Comparison of ENCODE assay signal across 8 cellular contexts in genomic region chr7:99408347-99409191, GRCh38. TPM values are rescaled to one million over a fixed set of nuclear protein-coding genes. Genes with fewer than 3 reads are reported as not detected.
DNase-seq lines count a peak whose midpoint lies in the region; ATAC-seq, FAIRE-seq and TF ChIP-seq lines count a peak whose summit lies in the region.

TSS of gene BUD31 (plus strand) at chr7:99408969. CDS start at chr7:99411093, 2,124 bp downstream.
TSS of gene PDAP1 (minus strand) at chr7:99408597. CDS start at chr7:99408548, 49 bp downstream.

- peaks cover 38% of the 10 kb centered on the region for H3K4me1 Mint-ChIP-seq in nephron progenitor cell
- peaks cover 51% of the 10 kb centered on the region for H3K4me1 Mint-ChIP-seq in stimulated activated naive CD8-positive, alpha-beta T cell treated with anti-CD3 and anti-CD28 coated beads, Interleukin-15, amount 100 ng/mL, for 72 hours

- peaks cover 73% of the 10 kb centered on the region for H3K79me2 ChIP-seq in Loucy (ENCODE audit: insufficient read depth, low read length)

- TF ChIP-seq POLR2A in H54 (IDR thresholded peaks at IDR 0.05; ENCODE audit: low read depth, low read length): peak; percentile 83; the same call in 1 of the 2 replicates
- peak; percentile 95 for TF ChIP-seq POLR2A in Raji (IDR thresholded peaks at IDR 0.05; ENCODE audit: insufficient read depth, low read depth, low read length)

- FAIRE-seq in H54 (lab: Jason Lieb, UNC): peak; percentile 33

- peaks cover 17% of the 10 kb centered on the region; the same call in 1 of the 2 replicates for H3K36me3 ChIP-seq in Loucy (ENCODE audit: insufficient read depth, low read length)

- no peaks in the 10 kb centered on the region for H3K9me2 ChIP-seq in Loucy (replicated peaks; ENCODE audit: low read depth, low read length)

- H3K9me3 Mint-ChIP-seq in nephron progenitor cell: peaks cover 6% of the 10 kb centered on the region
- no peaks in the 10 kb centered on the region for H3K9me3 Mint-ChIP-seq in stimulated activated naive CD8-positive, alpha-beta T cell treated with anti-CD3 and anti-CD28 coated beads, Interleukin-15, amount 100 ng/mL, for 72 hours

- no peaks in the 10 kb centered on the region for H3K27me3 Mint-ChIP-seq in nephron progenitor cell (ENCODE audit: low read depth, poor library complexity)
- no peaks in the 10 kb centered on the region for H3K27me3 Mint-ChIP-seq in stimulated activated naive CD8-positive, alpha-beta T cell treated with anti-CD3 and anti-CD28 coated beads, Interleukin-15, amount 100 ng/mL, for 72 hours

- ATAC-seq in stimulated activated naive CD8-positive, alpha-beta T cell treated with anti-CD3 and anti-CD28 coated beads, Interleukin-15, amount 100 ng/mL, for 72 hours: peak; percentile 93

- H3K36me3 Mint-ChIP-seq in nephron progenitor cell (ENCODE audit: low read depth): peaks cover 37% of the 10 kb centered on the region

- peak; percentile 92 for DNase-seq in EL
- DNase-seq in H54 (ENCODE audit: insufficient read length, low spot score): peak; percentile 94
- peak; percentile 96 for DNase-seq in activated effector memory CD4-positive, alpha-beta T cell treated with Interleukin-2 at 50 U/mL for 16 hours
- peak; percentile 96 for DNase-seq in fibroblast of the aortic adventitia (ENCODE audit: low read depth)
- peak; percentile 89 for DNase-seq in nephron progenitor cell
- peak; percentile 95 to 97 for DNase-seq in stimulated activated naive CD8-positive, alpha-beta T cell treated with anti-CD3 and anti-CD28 coated beads, Interleukin-15, amount 100 ng/mL, for 72 hours

- no peak for TF ChIP-seq CTCF in Loucy (conservative IDR thresholded peaks at IDR 0.05; ENCODE audit: low read length)
- TF ChIP-seq CTCF in fibroblast of the aortic adventitia (IDR thresholded peaks at IDR 0.05; ENCODE audit: insufficient read depth, low read length): no peak
- no peak for TF ChIP-seq CTCF in nephron progenitor cell (IDR thresholded peaks at IDR 0.05)

- peak within 1 kb of the TSS; percentile 73 for H2AFZ ChIP-seq in Loucy (ENCODE audit: low read length)

- H3K4me1 ChIP-seq in Loucy (ENCODE audit: insufficient read depth, low read length, poor library complexity, severe bottlenecking): peaks cover 29% of the 10 kb centered on the region

- peak within 1 kb of the TSS; percentile 100 for H3K27ac Mint-ChIP-seq in nephron progenitor cell
- H3K27ac Mint-ChIP-seq in stimulated activated naive CD8-positive, alpha-beta T cell treated with anti-CD3 and anti-CD28 coated beads, Interleukin-15, amount 100 ng/mL, for 72 hours: peak within 1 kb of the TSS; percentile 96 to 100

- H3K4me2 ChIP-seq in Loucy (ENCODE audit: low read depth, low read length, poor library complexity, severe bottlenecking): peak within 1 kb of the TSS; percentile 86

- H3K9ac ChIP-seq in Loucy (ENCODE audit: low read depth, low read length, poor library complexity, severe bottlenecking): peak within 1 kb of the TSS; percentile 83

- no peaks in the 10 kb centered on the region for H3K27me3 ChIP-seq in Loucy (ENCODE audit: insufficient read depth, low read length, poor library complexity, severe bottlenecking)

- peak within 1 kb of the TSS; percentile 79 for H3K4me3 ChIP-seq in Loucy (ENCODE audit: low read length, poor library complexity, severe bottlenecking)
- H3K4me3 ChIP-seq in fibroblast of the aortic adventitia (ENCODE audit: low read depth, low read length): peak within 1 kb of the TSS; percentile 98

- H3F3A ChIP-seq in Loucy (ENCODE audit: low read depth): no peaks in the 10 kb centered on the region

- peaks cover 43% of the 10 kb centered on the region for H4K20me1 ChIP-seq in Loucy (ENCODE audit: insufficient read depth, low read length, poor library complexity, severe bottlenecking)

- peak within 1 kb of the TSS; percentile 96 for H3K4me3 Mint-ChIP-seq in nephron progenitor cell
- peak within 1 kb of the TSS; percentile 89 to 90 for H3K4me3 Mint-ChIP-seq in stimulated activated naive CD8-positive, alpha-beta T cell treated with anti-CD3 and anti-CD28 coated beads, Interleukin-15, amount 100 ng/mL, for 72 hours

- no peaks in the 10 kb centered on the region for H3K9me3 ChIP-seq in Loucy (ENCODE audit: insufficient read depth, low read depth, low read length)

RNA-seq across cellular contexts. Expression of gene BUD31, which starts in this region (rescaled TPM):
- 137 and 171 TPM in 2 replicates for total RNA-seq in fibroblast of the aortic adventitia (ENCODE audit: low replicate concordance)

RNA-seq across cellular contexts. Expression of gene PDAP1, which starts in this region (rescaled TPM):
- 29.2 and 66.9 TPM in 2 replicates for total RNA-seq in fibroblast of the aortic adventitia (ENCODE audit: low replicate concordance)

Comparison
In these comparisons a context has a peak if more than half of its experiments do, and no peak if none do; other contexts are left out.
1. Peak in every context shown above with its lines: DNase-seq, ATAC-seq and H3K4me3 ChIP-seq.